In genomic region chr12:12883369-12884001, GRCh38 we compare ENCODE assay signal across 1 cellular context.
TF ChIP-seq lines count a peak whose summit lies in the region.

No MANE protein-coding gene starts in this region.

TF ChIP-seq in HepG2, 621 proteins besides CTCF, POLR2A, EP300 and RAD21 (continued from another document and continues in another):
- TF ChIP-seq ZHX2 (IDR thresholded peaks at IDR 0.05; ENCODE audit: low read depth) (no peak), ZHX2 (CRISPR knock-in tag; IDR thresholded peaks at IDR 0.05; ENCODE audit: borderline replicate concordance) (no peak), KDM4B (CRISPR knock-in tag; IDR thresholded peaks at IDR 0.05) (no peak), JDP2 (CRISPR knock-in tag; IDR thresholded peaks at IDR 0.05; ENCODE audit: borderline replicate concordance) (no peak), SOX6 (IDR thresholded peaks at IDR 0.05) (no peak), SOX6 (CRISPR knock-in tag; IDR thresholded peaks at IDR 0.05) (peak; percentile 83), PAXIP1 (CRISPR knock-in tag; conservative IDR thresholded peaks at IDR 0.05) (peak; percentile 46; the same call in 1 of the 2 replicates), SMAD3 (CRISPR knock-in tag; IDR thresholded peaks at IDR 0.05) (no peak), ZBTB39 (CRISPR knock-in tag; IDR thresholded peaks at IDR 0.05) (no peak), GABPA (IDR thresholded peaks at IDR 0.05; ENCODE audit: low read depth, low read length) (no peak), GABPA (CRISPR knock-in tag; IDR thresholded peaks at IDR 0.05; ENCODE audit: low read depth) (no peak), ZBTB8A (CRISPR knock-in tag; IDR thresholded peaks at IDR 0.05; ENCODE audit: borderline replicate concordance, low read depth) (no peak), GTF3A (CRISPR knock-in tag; conservative IDR thresholded peaks at IDR 0.05) (no peak), BRD4 (CRISPR knock-in tag; IDR thresholded peaks at IDR 0.05) (no peak), ZFP62 (CRISPR knock-in tag; IDR thresholded peaks at IDR 0.05) (no peak), ZNF317 (CRISPR knock-in tag; IDR thresholded peaks at IDR 0.05) (no peak), MNT (IDR thresholded peaks at IDR 0.05) (no peak), ISL2 (CRISPR knock-in tag; IDR thresholded peaks at IDR 0.05) (no peak; the same call in 1 of the 2 replicates), ZNF296 (CRISPR knock-in tag; conservative IDR thresholded peaks at IDR 0.05) (no peak), SMC3 (IDR thresholded peaks at IDR 0.05; ENCODE audit: low read length) (no peak), ZNF672 (CRISPR knock-in tag; IDR thresholded peaks at IDR 0.05) (no peak), RFX1 (IDR thresholded peaks at IDR 0.05) (no peak), JARID2 (CRISPR knock-in tag; IDR thresholded peaks at IDR 0.05; ENCODE audit: insufficient replicate concordance) (no peak), ATF1 (CRISPR knock-in tag; IDR thresholded peaks at IDR 0.05) (no peak), ZNF557 (CRISPR knock-in tag; IDR thresholded peaks at IDR 0.05) (no peak), SKIL (CRISPR knock-in tag; IDR thresholded peaks at IDR 0.05; ENCODE audit: borderline replicate concordance) (no peak), TRIM24 (CRISPR knock-in tag; IDR thresholded peaks at IDR 0.05) (no peak), ZNF839 (CRISPR knock-in tag; IDR thresholded peaks at IDR 0.05; ENCODE audit: borderline replicate concordance) (no peak), ERF (CRISPR knock-in tag; IDR thresholded peaks at IDR 0.05) (no peak), FOXA1 (IDR thresholded peaks at IDR 0.05) (no peak), FOXA1 (CRISPR knock-in tag; IDR thresholded peaks at IDR 0.05) (0 out of 2 replicates have a peak, but pooled peaks have one; percentile 30), ZNF788 (CRISPR knock-in tag; IDR thresholded peaks at IDR 0.05; ENCODE audit: borderline replicate concordance) (no peak), POLR2AphosphoS2 (IDR thresholded peaks at IDR 0.05; ENCODE audit: low read depth, low read length) (no peak), USF2 (IDR thresholded peaks at IDR 0.05; ENCODE audit: low read depth, low read length) (no peak), USF2 (CRISPR knock-in tag; IDR thresholded peaks at IDR 0.05; ENCODE audit: borderline replicate concordance) (no peak), ZFP37 (CRISPR knock-in tag; IDR thresholded peaks at IDR 0.05; ENCODE audit: borderline replicate concordance) (no peak), NR2F6 (IDR thresholded peaks at IDR 0.05) (peak; percentile 49; the same call in 1 of the 2 replicates), NR2F6 (CRISPR knock-in tag; IDR thresholded peaks at IDR 0.05) (no peak), CHCHD3 (CRISPR knock-in tag; IDR thresholded peaks at IDR 0.05) (no peak), AGO2 (optimal IDR thresholded peaks at IDR 0.05; ENCODE audit: low read depth, low read length) (no peak), HMG20A (CRISPR knock-in tag; IDR thresholded peaks at IDR 0.05; ENCODE audit: borderline replicate concordance) (peak; percentile 36; the same call in 1 of the 2 replicates), ARNT (IDR thresholded peaks at IDR 0.05) (no peak), ZNF576 (CRISPR knock-in tag; IDR thresholded peaks at IDR 0.05) (no peak), ZNF180 (CRISPR knock-in tag; IDR thresholded peaks at IDR 0.05; ENCODE audit: borderline replicate concordance, low read depth) (no peak), JUND (CRISPR knock-in tag; IDR thresholded peaks at IDR 0.05) (no peak), FOXP4 (CRISPR knock-in tag; IDR thresholded peaks at IDR 0.05) (peak; percentile 44), PHF21A (CRISPR knock-in tag; IDR thresholded peaks at IDR 0.05) (no peak), NAIF1 (CRISPR knock-in tag; IDR thresholded peaks at IDR 0.05; ENCODE audit: borderline replicate concordance) (no peak), ZNF329 (CRISPR knock-in tag; IDR thresholded peaks at IDR 0.05; ENCODE audit: low read depth) (no peak), ZC3H4 (CRISPR knock-in tag; IDR thresholded peaks at IDR 0.05; ENCODE audit: borderline replicate concordance) (no peak), CREM (IDR thresholded peaks at IDR 0.05) (peak; percentile 60; the same call in 1 of the 2 replicates), CREM (CRISPR knock-in tag; IDR thresholded peaks at IDR 0.05) (no peak)
